9 cellular contexts compared by ENCODE assay signal in genomic region chr6:83708970-83709747, GRCh38. TPM values are rescaled to one million over a fixed set of nuclear protein-coding genes. Genes with fewer than 3 reads are reported as not detected.
A peak's percentile ranks its signal among the peaks of the same experiment; 100 is the strongest.
DNase-seq lines count a peak whose midpoint lies in the region; ATAC-seq, FAIRE-seq and TF ChIP-seq lines count a peak whose summit lies in the region.
"Had no signal": no experiment of that assay in that cellular context is flagged by ENCODE, and none has a peak within 500 bp of the region (broad histone marks: within the 10 kb centered on the region; RNA-seq: fewer than 3 reads in every experiment).

SNAP91 (minus strand) TSS chr6:83709101; CDS start chr6:83707927, 1,174 bp downstream.

- H2BK20ac ChIP-seq in H1 (ENCODE audit: low read length) = no peak within 1 kb of the TSS

- no peak within 1 kb of the TSS for H3K14ac ChIP-seq in H1 (ENCODE audit: insufficient read length)

- no peak within 1 kb of the TSS for H3K27ac ChIP-seq in A673 (ENCODE audit: low read depth, low read length, poor library complexity, severe bottlenecking)
- no peak within 1 kb of the TSS for H3K27ac ChIP-seq in GM23338 (ENCODE audit: low read depth)
- H3K27ac ChIP-seq in H1 (ENCODE audit: low read depth, low read length) = no peak within 1 kb of the TSS

- TF ChIP-seq CTCF in A673 (conservative IDR thresholded peaks at IDR 0.05; ENCODE audit: low read depth, low read length) = no peak
- TF ChIP-seq CTCF in GM23338 (conservative IDR thresholded peaks at IDR 0.05; ENCODE audit: low read depth in 2 of 2) = no peak
- TF ChIP-seq CTCF in H1 (IDR thresholded peaks at IDR 0.05; ENCODE audit: control extremely low read depth in 1 of 3, insufficient read depth in 1 of 3, low read depth in 1 of 3, low read length in 3 of 3) = no peak
- TF ChIP-seq CTCF in mucosa of descending colon (IDR thresholded peaks at IDR 0.05) = no peak

- H2BK120ac ChIP-seq in H1 (replicated peaks; ENCODE audit: low read depth, low read length) = no peak within 1 kb of the TSS

- peaks cover 14% of the 10 kb centered on the region; the same call in 1 of the 2 replicates for H3K23me2 ChIP-seq in H1 (ENCODE audit: low read depth, low read length)

- FAIRE-seq in H1 (lab: Jason Lieb, UNC) = no peak

- H3K27me3 Mint-ChIP-seq in GM23338 (ENCODE audit: insufficient read depth, low read depth, poor library complexity) = peaks cover 40% of the 10 kb centered on the region

- H4K20me1 ChIP-seq in GM23338 (replicated peaks; ENCODE audit: insufficient read depth) (no peaks in the 10 kb centered on the region), H1 (replicated peaks in 1 of 2; ENCODE audit: control insufficient read depth in 1 of 2, insufficient read depth in 2 of 2, low read length in 2 of 2) (no peaks in the 10 kb centered on the region)

- H3K4me1 ChIP-seq in A673 (ENCODE audit: insufficient read depth, low read length, poor library complexity, severe bottlenecking) (peaks cover 3% of the 10 kb centered on the region), GM23338 (ENCODE audit: insufficient read depth) (no peaks in the 10 kb centered on the region; the same call in 1 of the 2 replicates), H1 (replicated peaks in 1 of 4; ENCODE audit: control insufficient read depth in 3 of 4, insufficient read depth in 4 of 4, low read length in 3 of 4) (peaks cover 0 to 2% (median under 1%) of the 10 kb centered on the region in 4 experiments; a peak in 1 of 7 replicates), mucosa of descending colon (ENCODE audit: low read depth) (peaks cover 3% of the 10 kb centered on the region)

- H4K91ac ChIP-seq in H1 (replicated peaks; ENCODE audit: insufficient read length, low read length) = no peak within 1 kb of the TSS

- peak within 1 kb of the TSS; percentile 98 for H2AFZ ChIP-seq in GM23338
- peak within 1 kb of the TSS; percentile 86; the same call in 1 of the 2 replicates for H2AFZ ChIP-seq in H1 (ENCODE audit: low read length)

- no peaks in the 10 kb centered on the region for H3K36me3 Mint-ChIP-seq in GM23338 (ENCODE audit: low read depth)

- no peaks in the 10 kb centered on the region for H3K36me3 ChIP-seq in A673 (ENCODE audit: insufficient read depth, low read length, poor library complexity, severe bottlenecking)
- H3K36me3 ChIP-seq in GM23338 (ENCODE audit: insufficient read depth) = no peaks in the 10 kb centered on the region
- H3K36me3 ChIP-seq in H1 (ENCODE audit: control insufficient read depth in 2 of 4, insufficient read depth in 4 of 4, low read length in 3 of 4) = no peaks in the 10 kb centered on the region
- no peaks in the 10 kb centered on the region for H3K36me3 ChIP-seq in mucosa of descending colon (ENCODE audit: low read depth)

- no peak within 1 kb of the TSS for H3K23ac ChIP-seq in H1 (ENCODE audit: insufficient read length)

- ATAC-seq in GM23338 (peak; percentile 73), mucosa of descending colon (peak; percentile 26), GM19397 (IDR thresholded peaks at IDR 0.05; ENCODE audit: unreplicated experiment) (no peak)

- H3K27me3 ChIP-seq in A673 (replicated peaks; ENCODE audit: insufficient read depth, low read depth, low read length, poor library complexity) (peaks cover 75% of the 10 kb centered on the region), GM23338 (ENCODE audit: insufficient read depth) (peaks cover 64% of the 10 kb centered on the region), H1 (replicated peaks in 1 of 4; ENCODE audit: control insufficient read depth in 3 of 4, extremely low read depth in 1 of 4, insufficient read depth in 3 of 4, low read length in 3 of 4) (peaks cover 7 to 34% (median 25%) of the 10 kb centered on the region in 4 experiments)

- no peak within 1 kb of the TSS for H2BK12ac ChIP-seq in H1 (ENCODE audit: low read depth, low read length)

- H3K4ac ChIP-seq in H1 (replicated peaks; ENCODE audit: insufficient read length, low read depth, low read length) = no peak within 1 kb of the TSS

- peaks cover 4% of the 10 kb centered on the region; the same call in 1 of the 3 replicates for H3K9me3 Mint-ChIP-seq in GM23338

- peaks cover 8% of the 10 kb centered on the region; the same call in 1 of the 2 replicates for H3F3A ChIP-seq in GM23338 (replicated peaks; ENCODE audit: low read depth)

- H4K5ac ChIP-seq in H1 (ENCODE audit: insufficient read length, low read depth, low read length) = no peak within 1 kb of the TSS

- H3K9ac ChIP-seq in H1 (replicated peaks in 1 of 4; ENCODE audit: extremely low read depth in 1 of 4, low read depth in 3 of 4, low read length in 3 of 4) = no peak within 1 kb of the TSS

- no peak for TF ChIP-seq POLR2A in H1 (IDR thresholded peaks at IDR 0.05; ENCODE audit: control extremely low read depth in 1 of 2, low read depth in 2 of 2, low read length in 2 of 2)

- intact Hi-C loops in A673 (cut with micrococcal nuclease; ENCODE audit: unreplicated experiment) (no loop called here), mucosa of descending colon (cut with DNase I, micrococcal nuclease) (no loop called here)

- no peak within 1 kb of the TSS for H2BK5ac ChIP-seq in H1 (ENCODE audit: low read depth, low read length)

- no peak within 1 kb of the TSS; the same call in 1 of the 2 replicates for H3K18ac ChIP-seq in H1 (ENCODE audit: extremely low read depth, low read length)

- no peak within 1 kb of the TSS for H2BK15ac ChIP-seq in H1 (ENCODE audit: low read length)

- no peak for TF ChIP-seq RAD21 in H1 (IDR thresholded peaks at IDR 0.05 in 1 of 2, conservative IDR thresholded peaks at IDR 0.05 in 1 of 2; ENCODE audit: low read depth in 2 of 2, low read length in 2 of 2)

- H3K9me3 ChIP-seq in A673 (ENCODE audit: low read depth, low read length, poor library complexity, severe bottlenecking) (peaks cover 7% of the 10 kb centered on the region), H1 (ENCODE audit: insufficient read depth in 2 of 2, low read depth in 1 of 2, low read length in 1 of 2) (no peaks in the 10 kb centered on the region), mucosa of descending colon (no peaks in the 10 kb centered on the region)

- BruUV-seq in A673 (replicated peaks; lab: Mats Ljungman, UMichigan) = no TSS peak

- H3K4me1 Mint-ChIP-seq in GM23338 = no peaks in the 10 kb centered on the region

- POLR2A ChIA-PET in A673 (lab: Charles Lee; ENCODE audit: low non-redundant PET) (no interaction called here), H1 (lab: Charles Lee; ENCODE audit: partially characterized antibody) (interaction anchor here (1.2 kb wide), 1 partner anchor 144 kb away, joined by 3 read pairs; the partner anchor contains the start of gene RIPPLY2)

- peak within 1 kb of the TSS; percentile 71 for H4K8ac ChIP-seq in H1 (ENCODE audit: extremely low read depth, insufficient read depth, low read length)

- peak within 1 kb of the TSS; percentile 92 for H3K4me2 ChIP-seq in GM23338
- peak within 1 kb of the TSS; percentile 57 to 94 for H3K4me2 ChIP-seq in H1 (ENCODE audit: insufficient read depth in 1 of 2, low read depth in 2 of 2, low read length in 2 of 2)

- WGBS in H1 (ENCODE audit: extremely low coverage in 1 of 2, insufficient coverage in 1 of 2, insufficient read length in 1 of 2, insufficient replicate concordance in 2 of 2, low coverage in 1 of 2, low lambda C conversion rate in 2 of 2, missing lambda C conversion rate in 1 of 2), 2 experiments = 2% methylated on average over 36 of the region's 83 CpGs; no CpG with 5 or more reads in 1 of the 2 experiments

- DNase-seq in A673 (ENCODE audit: low spot score) = peak; percentile 53
- DNase-seq in GM23338 (ENCODE audit: low spot score) = peak; percentile 90
- peak; percentile 74 for DNase-seq in NCI-H774 (lab: John Stamatoyannopoulos, UW)
- DNase-seq in H1 (ENCODE audit: low read depth in 1 of 2, low spot score in 2 of 2) = peak; percentile 15 to 85
- DNase-seq in mucosa of descending colon = peak in 1 of 3 donors; percentile 43
- no peak for DNase-seq in SIG-M5 (lab: John Stamatoyannopoulos, UW)
- DNase-seq in stimulated activated CD4-positive, alpha-beta T cell treated with anti-CD3 and anti-CD28 coated beads, Interleukin-4, amount 100 ng/mL, for 4 hours = no peak

- H2AK5ac ChIP-seq in H1 (ENCODE audit: low read depth, low read length) = no peak within 1 kb of the TSS

- CTCF ChIA-PET in A673 (lab: Charles Lee) = no interaction called here
- CTCF ChIA-PET in H1 (lab: Charles Lee; ENCODE audit: partially characterized antibody) = interaction anchor here (0.7 to 2.0 kb wide), 5 partner anchors 13 to 94 kb away, joined by 3 to 10 read pairs (median 3); no protein-coding TSS in a partner anchor

- peak within 1 kb of the TSS; percentile 58 for H3K4me3 ChIP-seq in A673 (ENCODE audit: low read depth, low read length, poor library complexity, severe bottlenecking)
- H3K4me3 ChIP-seq in GM23338 = peak within 1 kb of the TSS; percentile 81
- H3K4me3 ChIP-seq in H1 (ENCODE audit: extremely low read depth in 1 of 4, insufficient read depth in 2 of 4, low read depth in 3 of 4, low read length in 4 of 4) = peak within 1 kb of the TSS; percentile 47 to 84 (median 78)
- no peak within 1 kb of the TSS for H3K4me3 ChIP-seq in mucosa of descending colon

- peak within 1 kb of the TSS; percentile 92 for H3K4me3 Mint-ChIP-seq in GM23338

- no peak within 1 kb of the TSS for H3K27ac Mint-ChIP-seq in GM23338
- H3K27ac Mint-ChIP-seq: activated naive CD4-positive, alpha-beta T cell treated with anti-CD3 and anti-CD28 coated beads, Interleukin-2, amount 50 U/mL, for 72 hours had no signal

- no peak within 1 kb of the TSS for H3K56ac ChIP-seq in H1 (replicated peaks; ENCODE audit: insufficient read length, low read depth, low read length)

- no peaks in the 10 kb centered on the region for H3K79me1 ChIP-seq in H1 (ENCODE audit: low read depth, low read length)

- TF ChIP-seq EP300 in H1 (IDR thresholded peaks at IDR 0.05; ENCODE audit: borderline replicate concordance in 1 of 2, low read depth in 2 of 2, low read length in 2 of 2) = no peak

- no peaks in the 10 kb centered on the region for H3K9me2 ChIP-seq in GM23338 (ENCODE audit: insufficient read depth)

- H3K79me2 ChIP-seq in GM23338 (replicated peaks; ENCODE audit: insufficient read depth) (no peaks in the 10 kb centered on the region), H1 (ENCODE audit: control insufficient read depth in 1 of 2, insufficient read depth in 2 of 2, low read length in 2 of 2) (no peaks in the 10 kb centered on the region)

TF ChIP-seq in H1, 55 proteins besides CTCF, POLR2A, EP300 and RAD21 (continues in another document):
- no peak for TF ChIP-seq BACH1 (IDR thresholded peaks at IDR 0.05; ENCODE audit: low read length)

RNA-seq across cellular contexts. Expression of gene SNAP91, which starts in this region (rescaled TPM):
- total RNA-seq in A673 (2021) (0.55 and 0.62 TPM in 2 replicates), mucosa of descending colon (1 to 10 TPM in 1 of 3 donors, under 1 TPM in 2; 0.29 to 3.5 (median 0.49) TPM)
- 0.83 and 1.5 TPM in 2 replicates for total RNA-seq in GM23338 (2014; rRNA removed; shearing (Covaris generic))
- polyA plus RNA-seq in GM23338 (2016; fragmentation: Nextera tagmentation; extraction: Ambion mirVana) (1.2 TPM in 2 replicates), H1 (2011; rRNA removed) (0.97 and 1.3 TPM in 2 replicates)
- 1.0 and 1.5 TPM in 2 replicates for total RNA-seq in H1 (2021; fragmentation: NEBNext Ultra II Directional; extraction: Animal tissue kit (Norgen Biotek cat#: 25700))
- 1.6 TPM for polyA plus RNA-seq in H1 (2011; cell fraction: cytosol; rRNA removed)
- polyA plus RNA-seq in H1 (2011; cell fraction: nucleus; rRNA removed) = 2.4 TPM
- polyA plus RNA-seq in H1 (2012, experiment 1 of 2) = 0.55 to 0.75 TPM (median 0.65 TPM) in 4 replicates
- 0.09 TPM for polyA plus RNA-seq in H1 (2012, experiment 2 of 2)
- 0.28 TPM for polyA plus RNA-seq in H1 (2013, experiment 1 of 2)
- 0.28 TPM for polyA plus RNA-seq in H1 (2013, experiment 2 of 2)
- 1.8 TPM in 2 replicates for polyA minus RNA-seq in H1 (2011; rRNA and poly(A)+ RNA removed)
- polyA minus RNA-seq in H1 (2011; cell fraction: cytosol; rRNA and poly(A)+ RNA removed) = 0.81 TPM
- 3.5 TPM for polyA minus RNA-seq in H1 (2011; cell fraction: nucleus; rRNA and poly(A)+ RNA removed)
- total RNA-seq: activated naive CD4-positive, alpha-beta T cell treated with anti-CD3 and anti-CD28 coated beads, Interleukin-2, amount 50 U/mL, for 72 hours had no signal

Comparison
In these comparisons a context has a peak if more than half of its experiments do, and no peak if none do; other contexts are left out.
1. Peak in DNase-seq and H3K4me3 ChIP-seq in A673; RNA of the gene not detected or under 1 TPM.
2. DNase-seq: peak in GM23338 (single experiment), NCI-H774 (single experiment) and H1 (2 of 2); none in SIG-M5 (single experiment) and stimulated activated CD4-positive, alpha-beta T cell treated with anti-CD3 and anti-CD28 coated beads, Interleukin-4, amount 100 ng/mL, for 4 hours (0 of 2).